In genomic region chr4:164802301-164802700, GRCh38 we compare ENCODE assay signal across 27 cellular contexts. TPM values are rescaled to one million over a fixed set of nuclear protein-coding genes. Genes with fewer than 3 reads are reported as not detected.
"Had no signal": no experiment of that assay in that cellular context is flagged by ENCODE, and none has a peak within 500 bp of the region (broad histone marks: within the 10 kb centered on the region; RNA-seq: fewer than 3 reads in every experiment).

No MANE protein-coding gene starts in this region.

- H3K9me2 ChIP-seq: SK-N-SH had no signal

- DNase-seq: activated CD4-positive, alpha-beta T cell treated with anti-CD3 and anti-CD28 coated beads for 36 hours; activated CD8-positive, alpha-beta memory T cell treated with anti-CD3 and anti-CD28 coated beads, Interleukin-2, amount 50 U/mL, for 4 hours; activated CD8-positive, alpha-beta T cell treated with anti-CD3 and anti-CD28 coated beads for 36 hours; activated naive CD4-positive, alpha-beta T cell treated with anti-CD3 and anti-CD28 coated beads, Interleukin-2, amount 50 U/mL, for 16 hours; aorta; caudate nucleus; KG1; NCI-H1092 treated with DMSO at 0.1 percent for 48 hours; NCI-H1417 treated with DMSO at 0.1 percent for 48 hours; NCI-H1694 treated with DMSO at 0.1 percent for 48 hours; NCI-H2029 treated with DMSO at 0.1 percent for 48 hours; NCI-H345; NCI-H510A; NCI-H526 treated with DMSO at 0.1 percent for 48 hours; NCI-H82; OCI-M1; Right ventricle myocardium superior; SJCRH30; SK-N-SH; T-helper 1 cell had no signal

- H3K27ac ChIP-seq: breast epithelium, RWPE1, SJCRH30, VCaP had no signal

- H3K4me1 ChIP-seq: breast epithelium had no signal

- H3K4me3 ChIP-seq: breast epithelium, SJCRH30 had no signal

- H3K4me2 ChIP-seq: SK-N-SH had no signal

- H3K27me3 Mint-ChIP-seq: activated CD8-positive, alpha-beta T cell treated with anti-CD3 and anti-CD28 coated beads for 36 hours had no signal

- H3K36me3 ChIP-seq: breast epithelium, SJCRH30 had no signal

- H3K4me1 Mint-ChIP-seq: activated CD4-positive, alpha-beta T cell treated with anti-CD3 and anti-CD28 coated beads for 36 hours had no signal

- ATAC-seq: activated CD4-positive, alpha-beta T cell treated with anti-CD3 and anti-CD28 coated beads for 36 hours; activated CD8-positive, alpha-beta T cell treated with anti-CD3 and anti-CD28 coated beads for 36 hours; Panc1 had no signal

- H3K27ac Mint-ChIP-seq: activated CD4-positive, alpha-beta T cell treated with anti-CD3 and anti-CD28 coated beads for 36 hours; activated CD8-positive, alpha-beta T cell treated with anti-CD3 and anti-CD28 coated beads for 36 hours had no signal

- H3K4me3 Mint-ChIP-seq: activated CD4-positive, alpha-beta T cell treated with anti-CD3 and anti-CD28 coated beads for 36 hours; activated CD8-positive, alpha-beta T cell treated with anti-CD3 and anti-CD28 coated beads for 36 hours had no signal

- H3K9me3 Mint-ChIP-seq: activated CD8-positive, alpha-beta T cell treated with anti-CD3 and anti-CD28 coated beads for 36 hours had no signal

- H3K27me3 ChIP-seq: breast epithelium, SJCRH30 had no signal

RNA-seq across cellular contexts. Expression of gene SMIM31, which starts 48.4 kb away (rescaled TPM):
- total RNA-seq: activated CD4-positive, alpha-beta T cell treated with anti-CD3 and anti-CD28 coated beads for 36 hours; activated CD8-positive, alpha-beta T cell treated with anti-CD3 and anti-CD28 coated beads for 36 hours; aorta; LHCN-M2; M059J; Right ventricle myocardium superior; SJCRH30; T-helper 2 cell treated with Interferon-gamma antibody and Interleukin-4, amounts not matched to agents 100 ng/mL and 5 ng/mL, for 36 hours had no signal
- polyA plus RNA-seq: SK-N-SH had no signal
